1 cellular context compared by ENCODE assay signal in the genomic region with DNA sequence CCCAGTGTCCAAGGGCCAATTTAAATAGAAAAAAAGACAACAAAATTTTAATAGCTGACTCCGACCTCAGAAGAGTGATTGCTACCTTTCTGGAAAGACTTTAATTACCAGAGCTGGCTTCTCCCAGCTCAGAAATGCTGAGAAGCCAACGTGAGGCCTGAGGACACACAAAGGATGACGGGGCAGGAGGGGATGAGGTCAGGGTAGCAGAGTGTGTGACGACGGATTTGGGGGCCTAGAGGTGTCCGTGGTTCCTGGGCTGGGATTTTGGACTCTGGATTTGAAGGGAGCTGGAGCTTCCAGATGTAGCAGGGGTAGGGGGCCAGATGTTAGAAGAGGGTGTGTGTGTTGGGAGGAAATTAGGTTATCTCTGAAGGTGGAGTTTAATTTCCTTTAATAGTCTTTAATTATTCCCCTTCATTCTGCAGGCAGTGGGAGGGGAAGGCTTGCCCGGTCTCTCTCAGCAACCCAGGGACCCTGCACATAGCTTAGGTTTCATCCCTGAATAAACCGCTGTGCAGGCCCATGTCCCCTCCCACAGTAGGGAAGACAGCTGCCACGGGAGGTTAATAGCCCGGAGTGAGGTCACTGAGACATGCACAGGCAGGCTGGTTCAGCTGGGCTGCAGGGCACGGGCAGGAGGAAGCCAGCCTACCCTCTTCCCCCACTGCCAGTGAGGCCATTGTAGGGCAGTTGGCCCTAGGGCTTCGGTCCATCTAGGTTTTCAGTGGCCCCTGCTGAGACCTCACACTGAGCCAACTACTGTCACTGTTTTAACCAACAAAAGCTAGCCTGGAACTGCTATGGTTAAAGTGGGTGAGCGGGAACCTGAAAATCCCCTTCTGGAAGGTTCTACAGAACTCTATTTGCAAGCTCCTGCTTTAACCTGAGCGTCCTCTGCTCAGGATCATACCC.
TF ChIP-seq lines count a peak whose summit lies in the region.

No MANE protein-coding gene starts in this region.

TF ChIP-seq in HepG2, 621 proteins besides CTCF, POLR2A, EP300 and RAD21:
- no peak for TF ChIP-seq ZNF891 (CRISPR knock-in tag; IDR thresholded peaks at IDR 0.05)
- TF ChIP-seq ZNF768 (CRISPR knock-in tag; IDR thresholded peaks at IDR 0.05), result no peak
- TF ChIP-seq EHMT2 (IDR thresholded peaks at IDR 0.05; ENCODE audit: borderline replicate concordance, low read depth, low read length), result no peak
- no peak for TF ChIP-seq ZNF160 (CRISPR knock-in tag; IDR thresholded peaks at IDR 0.05)
- no peak for TF ChIP-seq MEF2D (CRISPR knock-in tag; IDR thresholded peaks at IDR 0.05)
- no peak for TF ChIP-seq ZMAT3 (CRISPR knock-in tag; conservative IDR thresholded peaks at IDR 0.05)
- no peak for TF ChIP-seq U2AF2 (IDR thresholded peaks at IDR 0.05; ENCODE audit: low read depth, low read length)
- TF ChIP-seq, protein P1, sequence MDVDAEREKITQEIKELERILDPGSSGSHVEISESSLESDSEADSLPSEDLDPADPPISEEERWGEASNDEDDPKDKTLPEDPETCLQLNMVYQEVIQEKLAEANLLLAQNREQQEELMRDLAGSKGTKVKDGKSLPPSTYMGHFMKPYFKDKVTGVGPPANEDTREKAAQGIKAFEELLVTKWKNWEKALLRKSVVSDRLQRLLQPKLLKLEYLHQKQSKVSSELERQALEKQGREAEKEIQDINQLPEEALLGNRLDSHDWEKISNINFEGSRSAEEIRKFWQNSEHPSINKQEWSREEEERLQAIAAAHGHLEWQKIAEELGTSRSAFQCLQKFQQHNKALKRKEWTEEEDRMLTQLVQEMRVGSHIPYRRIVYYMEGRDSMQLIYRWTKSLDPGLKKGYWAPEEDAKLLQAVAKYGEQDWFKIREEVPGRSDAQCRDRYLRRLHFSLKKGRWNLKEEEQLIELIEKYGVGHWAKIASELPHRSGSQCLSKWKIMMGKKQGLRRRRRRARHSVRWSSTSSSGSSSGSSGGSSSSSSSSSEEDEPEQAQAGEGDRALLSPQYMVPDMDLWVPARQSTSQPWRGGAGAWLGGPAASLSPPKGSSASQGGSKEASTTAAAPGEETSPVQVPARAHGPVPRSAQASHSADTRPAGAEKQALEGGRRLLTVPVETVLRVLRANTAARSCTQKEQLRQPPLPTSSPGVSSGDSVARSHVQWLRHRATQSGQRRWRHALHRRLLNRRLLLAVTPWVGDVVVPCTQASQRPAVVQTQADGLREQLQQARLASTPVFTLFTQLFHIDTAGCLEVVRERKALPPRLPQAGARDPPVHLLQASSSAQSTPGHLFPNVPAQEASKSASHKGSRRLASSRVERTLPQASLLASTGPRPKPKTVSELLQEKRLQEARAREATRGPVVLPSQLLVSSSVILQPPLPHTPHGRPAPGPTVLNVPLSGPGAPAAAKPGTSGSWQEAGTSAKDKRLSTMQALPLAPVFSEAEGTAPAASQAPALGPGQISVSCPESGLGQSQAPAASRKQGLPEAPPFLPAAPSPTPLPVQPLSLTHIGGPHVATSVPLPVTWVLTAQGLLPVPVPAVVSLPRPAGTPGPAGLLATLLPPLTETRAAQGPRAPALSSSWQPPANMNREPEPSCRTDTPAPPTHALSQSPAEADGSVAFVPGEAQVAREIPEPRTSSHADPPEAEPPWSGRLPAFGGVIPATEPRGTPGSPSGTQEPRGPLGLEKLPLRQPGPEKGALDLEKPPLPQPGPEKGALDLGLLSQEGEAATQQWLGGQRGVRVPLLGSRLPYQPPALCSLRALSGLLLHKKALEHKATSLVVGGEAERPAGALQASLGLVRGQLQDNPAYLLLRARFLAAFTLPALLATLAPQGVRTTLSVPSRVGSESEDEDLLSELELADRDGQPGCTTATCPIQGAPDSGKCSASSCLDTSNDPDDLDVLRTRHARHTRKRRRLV (CRISPR knock-in tag; IDR thresholded peaks at IDR 0.05), result no peak
